Comparison of ENCODE assay signal across 18 cellular contexts in genomic region chr4:106305435-106306055, GRCh38. TPM values are rescaled to one million over a fixed set of nuclear protein-coding genes. Genes with fewer than 3 reads are reported as not detected.
A peak's percentile ranks its signal among the peaks of the same experiment; 100 is the strongest.
DNase-seq lines count a peak whose midpoint lies in the region; ATAC-seq and TF ChIP-seq lines count a peak whose summit lies in the region.
"Had no signal": no experiment of that assay in that cellular context is flagged by ENCODE, and none has a peak within 500 bp of the region (broad histone marks: within the 10 kb centered on the region; RNA-seq: fewer than 3 reads in every experiment).

No MANE protein-coding gene starts in this region.

- H3K4me1 ChIP-seq in Caco-2, result peaks cover 75% of the 10 kb centered on the region
- peaks cover 35% of the 10 kb centered on the region for H3K4me1 ChIP-seq in GM23338 (ENCODE audit: insufficient read depth)
- peaks cover 12% of the 10 kb centered on the region for H3K4me1 ChIP-seq in endodermal cell (ENCODE audit: control insufficient read depth, insufficient read depth, low read length)
- no peaks in the 10 kb centered on the region for H3K4me1 ChIP-seq in SJCRH30
- H3K4me1 ChIP-seq in gastrocnemius medialis, result peaks cover 0 to under 1% of the 10 kb centered on the region in 2 donors
- H3K4me1 ChIP-seq: BE2C had no signal

- H3K27me3 ChIP-seq in Caco-2 (replicated peaks; ENCODE audit: control insufficient read depth, insufficient read depth, low read length) (no peaks in the 10 kb centered on the region), GM23338 (ENCODE audit: insufficient read depth) (no peaks in the 10 kb centered on the region), endodermal cell (ENCODE audit: control insufficient read depth, insufficient read depth, low read length, poor library complexity, severe bottlenecking) (no peaks in the 10 kb centered on the region), SJCRH30 (no peaks in the 10 kb centered on the region), gastrocnemius medialis (no peaks in the 10 kb centered on the region)
- H3K27me3 ChIP-seq: BE2C had no signal

- no peak overlapping the region for H2AFZ ChIP-seq in GM23338

- WGBS in endodermal cell (ENCODE audit: insufficient coverage in 1 of 2, insufficient read length in 1 of 2), 2 experiments, result 85 to 90% methylated on average over 2 to 4 of the region's 4 CpGs

- no TSS peak for BruUV-seq in Caco-2 (replicated peaks; lab: Mats Ljungman, UMichigan)

- H3K9me2 ChIP-seq in GM23338 (ENCODE audit: insufficient read depth), result no peaks in the 10 kb centered on the region

- no peaks in the 10 kb centered on the region for H4K20me1 ChIP-seq in GM23338 (replicated peaks; ENCODE audit: insufficient read depth)

- DNase-seq in Caco-2 (no peak), GM23338 (ENCODE audit: low spot score) (no peak), WTC11 (ENCODE audit: low spot score) (no peak), endodermal cell (no peak), kidney tubule cell (ENCODE audit: low spot score) (no peak), SJCRH30 (no peak), gastrocnemius medialis (no peak)
- DNase-seq: BE2C; CD4-positive, alpha-beta memory T cell; DMS153; DMS79 treated with DMSO at 0.1 percent for 48 hours; GDM1; GOT3; IMR-90; KG1 had no signal

- no peaks in the 10 kb centered on the region for H3K9me3 ChIP-seq in Caco-2
- peaks cover 2% of the 10 kb centered on the region for H3K9me3 ChIP-seq in endodermal cell (ENCODE audit: control insufficient read depth, low read length)
- peaks cover 3% of the 10 kb centered on the region; the same call in 1 of the 2 replicates for H3K9me3 ChIP-seq in SJCRH30 (replicated peaks)
- no peaks in the 10 kb centered on the region for H3K9me3 ChIP-seq in gastrocnemius medialis
- H3K9me3 ChIP-seq: BE2C had no signal

- no peaks in the 10 kb centered on the region for H3F3A ChIP-seq in GM23338 (replicated peaks; ENCODE audit: low read depth)

- H3K27me3 Mint-ChIP-seq in Caco-2 (ENCODE audit: insufficient read depth, unreplicated experiment), result no peaks in the 10 kb centered on the region
- H3K27me3 Mint-ChIP-seq in GM23338 (ENCODE audit: insufficient read depth, low read depth, poor library complexity), result no peaks in the 10 kb centered on the region
- no peaks in the 10 kb centered on the region for H3K27me3 Mint-ChIP-seq in WTC11 (ENCODE audit: low read depth)
- no peaks in the 10 kb centered on the region for H3K27me3 Mint-ChIP-seq in endodermal cell (ENCODE audit: insufficient read depth)
- H3K27me3 Mint-ChIP-seq: CD4-positive, alpha-beta memory T cell had no signal

- H3K36me3 ChIP-seq in Caco-2 (ENCODE audit: control insufficient read depth, insufficient read depth, low read length) (0 out of 2 replicates have a peak, but pooled peaks cover 1% of the 10 kb centered on the region), GM23338 (ENCODE audit: insufficient read depth) (no peaks in the 10 kb centered on the region; the same call in 1 of the 2 replicates), endodermal cell (ENCODE audit: control insufficient read depth, insufficient read depth, low read length) (peaks cover 20% of the 10 kb centered on the region), SJCRH30 (peaks cover 7% of the 10 kb centered on the region; the same call in 1 of the 2 replicates), gastrocnemius medialis (peaks cover 0 to 9% of the 10 kb centered on the region in 2 donors)

- CTCF ChIA-PET in Caco-2 (lab: Charles Lee), result interaction anchor here (1.1 to 1.2 kb wide), 2 partner anchors 41 to 67 kb away, joined by 3 to 4 read pairs; no protein-coding TSS in a partner anchor
- CTCF ChIA-PET in WTC11 (lab: Charles Lee), result no interaction called here

- H3K4me2 ChIP-seq in GM23338, result no peak overlapping the region

- H3K4me1 Mint-ChIP-seq in Caco-2 (ENCODE audit: low read depth, unreplicated experiment) (peaks cover 68% of the 10 kb centered on the region), GM23338 (peaks cover 35% of the 10 kb centered on the region), WTC11 (peaks cover 38% of the 10 kb centered on the region), endodermal cell (peaks cover 36% of the 10 kb centered on the region)

- ATAC-seq in GM23338 (no peak), WTC11 (peak; percentile 52; the same call in 1 of the 2 replicates), HG02970 (IDR thresholded peaks at IDR 0.05; ENCODE audit: low FRiP score, unreplicated experiment) (no peak), gastrocnemius medialis (no peak)
- ATAC-seq: HCT116 had no signal

- H3K27ac ChIP-seq in GM23338 (ENCODE audit: low read depth) (no peak overlapping the region), endodermal cell (ENCODE audit: low read depth, low read length) (no peak overlapping the region), SJCRH30 (no peak overlapping the region), gastrocnemius medialis (no peak overlapping the region)
- H3K27ac ChIP-seq: C4-2B had no signal

- TF ChIP-seq CTCF in Caco-2 (IDR thresholded peaks at IDR 0.05; ENCODE audit: insufficient read depth in 1 of 2, low read depth in 1 of 2, low read length in 1 of 2, severe bottlenecking in 1 of 2, unreplicated experiment in 1 of 2), result no peak
- TF ChIP-seq CTCF in GM23338 (conservative IDR thresholded peaks at IDR 0.05; ENCODE audit: low read depth in 2 of 2), result no peak
- no peak for TF ChIP-seq CTCF in WTC11 (IDR thresholded peaks at IDR 0.05)
- no peak for TF ChIP-seq CTCF in endodermal cell (conservative IDR thresholded peaks at IDR 0.05)
- no peak for TF ChIP-seq CTCF in gastrocnemius medialis (IDR thresholded peaks at IDR 0.05 in 4 of 5, conservative IDR thresholded peaks at IDR 0.05 in 1 of 5)

- H3K27ac Mint-ChIP-seq in Caco-2 (ENCODE audit: unreplicated experiment) (peak overlapping the region; percentile 89), GM23338 (peak overlapping the region; percentile 81), WTC11 (no peak overlapping the region), endodermal cell (peak overlapping the region; percentile 11)
- H3K27ac Mint-ChIP-seq: CD4-positive, alpha-beta memory T cell had no signal

- peaks cover under 1% of the 10 kb centered on the region for H3K9me3 Mint-ChIP-seq in Caco-2 (ENCODE audit: unreplicated experiment)
- H3K9me3 Mint-ChIP-seq in GM23338, result no peaks in the 10 kb centered on the region
- no peaks in the 10 kb centered on the region for H3K9me3 Mint-ChIP-seq in WTC11
- no peaks in the 10 kb centered on the region for H3K9me3 Mint-ChIP-seq in endodermal cell

- peaks cover 28% of the 10 kb centered on the region for H3K36me3 Mint-ChIP-seq in Caco-2 (ENCODE audit: insufficient read depth, unreplicated experiment)
- peaks cover 5% of the 10 kb centered on the region; the same call in 1 of the 3 replicates for H3K36me3 Mint-ChIP-seq in GM23338 (ENCODE audit: low read depth)
- H3K36me3 Mint-ChIP-seq in WTC11, result peaks cover 10% of the 10 kb centered on the region; the same call in 1 of the 2 replicates
- peaks cover 23% of the 10 kb centered on the region for H3K36me3 Mint-ChIP-seq in endodermal cell (ENCODE audit: low read depth)

- in situ Hi-C loops in gastrocnemius medialis (cut with MboI; ENCODE audit: low sequenced_read_pairs in 4 of 4), result no loop called here

- intact Hi-C loops in Caco-2 (cut with micrococcal nuclease; ENCODE audit: unreplicated experiment) (loop anchor here (1.0 to 5.0 kb wide), 7 partner anchors 10 to 713 kb away; no protein-coding TSS in a partner anchor), gastrocnemius medialis (cut with DNase I; ENCODE audit: low total_unique reads) (no loop called here)

- H3K9ac ChIP-seq in endodermal cell (ENCODE audit: extremely low read depth, low read length, poor library complexity, severe bottlenecking), result no peak overlapping the region

- POLR2A ChIA-PET in Caco-2 (lab: Charles Lee), result no interaction called here
- POLR2A ChIA-PET in WTC11 (lab: Charles Lee), result no interaction called here

- H3K4me3 ChIP-seq in Caco-2 (ENCODE audit: low read depth, low read length), result no peak overlapping the region
- no peak overlapping the region for H3K4me3 ChIP-seq in GM23338
- H3K4me3 ChIP-seq in endodermal cell (ENCODE audit: low read length), result no peak overlapping the region
- no peak overlapping the region for H3K4me3 ChIP-seq in SJCRH30
- no peak overlapping the region for H3K4me3 ChIP-seq in gastrocnemius medialis

- TF ChIP-seq POLR2A in gastrocnemius medialis (IDR thresholded peaks at IDR 0.05), result no peak

- peak overlapping the region; percentile 41 for H3K4me3 Mint-ChIP-seq in Caco-2 (ENCODE audit: unreplicated experiment)
- H3K4me3 Mint-ChIP-seq in GM23338, result no peak overlapping the region
- H3K4me3 Mint-ChIP-seq in WTC11, result no peak overlapping the region
- no peak overlapping the region for H3K4me3 Mint-ChIP-seq in endodermal cell
- H3K4me3 Mint-ChIP-seq: CD4-positive, alpha-beta memory T cell had no signal

- peaks cover 15% of the 10 kb centered on the region; the same call in 1 of the 2 replicates for H3K79me2 ChIP-seq in GM23338 (replicated peaks; ENCODE audit: insufficient read depth)

TF ChIP-seq in GM23338, 12 proteins besides CTCF, POLR2A, EP300 and RAD21 (continues in another document):
- TF ChIP-seq POLR2AphosphoS5 (IDR thresholded peaks at IDR 0.05; ENCODE audit: low read depth) (no peak), ZNF331 (CRISPR knock-in tag; IDR thresholded peaks at IDR 0.05; ENCODE audit: low read depth) (no peak)

TF ChIP-seq in WTC11, 78 proteins besides CTCF, POLR2A, EP300 and RAD21 (continues in another document):
- TF ChIP-seq NFE2L1 (CRISPR knock-in tag; IDR thresholded peaks at IDR 0.05), result no peak

RNA-seq across cellular contexts. Expression of gene TBCK, which starts 10.5 kb away (rescaled TPM):
- total RNA-seq in Caco-2 (2022) (51.1 and 58.7 TPM in 2 replicates), WTC11 (2021) (26.3 to 30.5 TPM (median 28.6 TPM) in 3 replicates), endodermal cell (10 to 100 TPM; 48.3 to 52.9 TPM), gastrocnemius medialis (10 to 100 TPM in 2 of 4 donors, 1 to 10 TPM in 2; 8.1 to 17.7 (median 12.2) TPM)
- total RNA-seq in GM23338 (2014; rRNA removed; shearing (Covaris generic)), result 26.5 and 28.9 TPM in 2 replicates
- 13.0 and 13.9 TPM in 2 replicates for polyA plus RNA-seq in GM23338 (2016; fragmentation: Nextera tagmentation; extraction: Ambion mirVana)
- 30.0 TPM for polyA plus RNA-seq in endodermal cell (2013, experiment 1 of 2)
- 28.4 TPM for polyA plus RNA-seq in endodermal cell (2013, experiment 2 of 2)
- total RNA-seq in SJCRH30 (2014; rRNA removed; shearing (Covaris generic)), result 20.3 and 26.5 TPM in 2 replicates

RNA-seq across cellular contexts. Expression of gene AIMP1, which starts 10.8 kb away (rescaled TPM):
- 130 and 143 TPM in 2 replicates for total RNA-seq in Caco-2 (2022)
- 24.1 and 34.5 TPM in 2 replicates for total RNA-seq in GM23338 (2014; rRNA removed; shearing (Covaris generic))
- 157 and 200 TPM in 2 replicates for polyA plus RNA-seq in GM23338 (2016; fragmentation: Nextera tagmentation; extraction: Ambion mirVana)
- 51.2 to 53.3 TPM (median 52.5 TPM) in 3 replicates for total RNA-seq in WTC11 (2021)
- total RNA-seq in endodermal cell, result 10 to 100 TPM; 46.0 to 58.9 TPM
- 44.3 TPM for polyA plus RNA-seq in endodermal cell (2013, experiment 1 of 2)
- polyA plus RNA-seq in endodermal cell (2013, experiment 2 of 2), result 46.6 TPM
- total RNA-seq in SJCRH30 (2014; rRNA removed; shearing (Covaris generic)), result 32.6 and 35.4 TPM in 2 replicates
- total RNA-seq in gastrocnemius medialis, result 10 to 100 TPM; 23.2 to 30.0 (median 27.4) TPM
